In genomic region chr3:48240000-48240710, GRCh38 we compare ENCODE assay signal across 8 cellular contexts. TPM values are rescaled to one million over a fixed set of nuclear protein-coding genes. Genes with fewer than 3 reads are reported as not detected.
DNase-seq lines count a peak whose midpoint lies in the region; ATAC-seq and TF ChIP-seq lines count a peak whose summit lies in the region.

No MANE protein-coding gene starts in this region.

- no peak for DNase-seq in right atrium auricular region (ENCODE audit: low spot score)
- DNase-seq in Right ventricle myocardium inferior (ENCODE audit: missing footprints) = no peak
- no peak for DNase-seq in activated naive CD8-positive, alpha-beta T cell treated with anti-CD3 and anti-CD28 coated beads for 36 hours
- no peak for DNase-seq in mesothelial cell of epicardium (ENCODE audit: low spot score in 2 of 2, unreplicated experiment in 2 of 2)
- no peak for DNase-seq in NCI-H1417 (lab: John Stamatoyannopoulos, UW)
- DNase-seq in cerebellum (ENCODE audit: low spot score) = no peak
- no peak for DNase-seq in cortex of kidney (lab: John Stamatoyannopoulos, UW)
- no peak for DNase-seq in foreskin melanocyte

- ATAC-seq in Right ventricle myocardium inferior = no peak

- peaks cover 18% of the 10 kb centered on the region for H3K4me1 Mint-ChIP-seq in activated naive CD8-positive, alpha-beta T cell treated with anti-CD3 and anti-CD28 coated beads for 36 hours
- peaks cover 18% of the 10 kb centered on the region for H3K4me1 Mint-ChIP-seq in mesothelial cell of epicardium

- H3K4me3 ChIP-seq in right atrium auricular region = peak overlapping the region in 1 of 2 donors; percentile 79

- H3K9me3 ChIP-seq in right atrium auricular region = no peaks in the 10 kb centered on the region

- H3K36me3 ChIP-seq in right atrium auricular region = no peaks in the 10 kb centered on the region

- peak overlapping the region; percentile 86 for H3K4me3 Mint-ChIP-seq in activated naive CD8-positive, alpha-beta T cell treated with anti-CD3 and anti-CD28 coated beads for 36 hours
- H3K4me3 Mint-ChIP-seq in mesothelial cell of epicardium = peak overlapping the region; percentile 93

- no peaks in the 10 kb centered on the region for H3K27me3 Mint-ChIP-seq in activated naive CD8-positive, alpha-beta T cell treated with anti-CD3 and anti-CD28 coated beads for 36 hours
- no peaks in the 10 kb centered on the region for H3K27me3 Mint-ChIP-seq in mesothelial cell of epicardium (ENCODE audit: low read depth)

- intact Hi-C loops in Right ventricle myocardium inferior (cut with DNase I) = no loop called here

- peak overlapping the region; percentile 81 to 86 for H3K27ac ChIP-seq in right atrium auricular region

- H3K27ac Mint-ChIP-seq in activated naive CD8-positive, alpha-beta T cell treated with anti-CD3 and anti-CD28 coated beads for 36 hours = peak overlapping the region; percentile 94
- peak overlapping the region; percentile 88 for H3K27ac Mint-ChIP-seq in mesothelial cell of epicardium

- peaks cover 0 to 11% of the 10 kb centered on the region in 2 donors for H3K4me1 ChIP-seq in right atrium auricular region

- H3K36me3 Mint-ChIP-seq in activated naive CD8-positive, alpha-beta T cell treated with anti-CD3 and anti-CD28 coated beads for 36 hours = peaks cover 7% of the 10 kb centered on the region
- no peaks in the 10 kb centered on the region for H3K36me3 Mint-ChIP-seq in mesothelial cell of epicardium

- TF ChIP-seq CTCF in right atrium auricular region (IDR thresholded peaks at IDR 0.05) (no peak), mesothelial cell of epicardium (IDR thresholded peaks at IDR 0.05; ENCODE audit: unreplicated experiment) (no peak)

- H3K9me3 Mint-ChIP-seq in activated naive CD8-positive, alpha-beta T cell treated with anti-CD3 and anti-CD28 coated beads for 36 hours = no peaks in the 10 kb centered on the region
- H3K9me3 Mint-ChIP-seq in mesothelial cell of epicardium = no peaks in the 10 kb centered on the region

- no peaks in the 10 kb centered on the region for H3K27me3 ChIP-seq in right atrium auricular region

RNA-seq across cellular contexts. Expression of gene ZNF589, which starts 0.7 kb away (rescaled TPM):
- 1 to 10 TPM; 6.6 to 6.7 TPM for total RNA-seq in right atrium auricular region
- total RNA-seq in Right ventricle myocardium inferior = 6.2 TPM
- total RNA-seq in activated naive CD8-positive, alpha-beta T cell treated with anti-CD3 and anti-CD28 coated beads for 36 hours = 10 to 100 TPM; 21.7 to 22.8 TPM
- 18.9 to 24.1 TPM (median 22.3 TPM) in 3 replicates for total RNA-seq in mesothelial cell of epicardium
- total RNA-seq in cerebellum = 18.5 TPM

RNA-seq across cellular contexts. Expression of gene CAMP, which starts 16.9 kb away (rescaled TPM):
- total RNA-seq in right atrium auricular region (1 to 10 TPM in 1 of 2 donors, not detected in 1; 1.5 TPM), Right ventricle myocardium inferior (1.5 TPM), mesothelial cell of epicardium (not detected in 3 replicates), cerebellum (not detected)
- not detected for total RNA-seq in activated naive CD8-positive, alpha-beta T cell treated with anti-CD3 and anti-CD28 coated beads for 36 hours

RNA-seq across cellular contexts. Expression of gene CDC25A, which starts 51.9 kb away (rescaled TPM):
- total RNA-seq in right atrium auricular region (under 1 TPM; 0.24 to 0.74 TPM), Right ventricle myocardium inferior (1.1 TPM), mesothelial cell of epicardium (12.1 to 13.1 TPM (median 13.0 TPM) in 3 replicates), cerebellum (8.7 TPM)
- total RNA-seq in activated naive CD8-positive, alpha-beta T cell treated with anti-CD3 and anti-CD28 coated beads for 36 hours = 10 to 100 TPM; 55.7 to 57.4 TPM
